In the genomic region with DNA sequence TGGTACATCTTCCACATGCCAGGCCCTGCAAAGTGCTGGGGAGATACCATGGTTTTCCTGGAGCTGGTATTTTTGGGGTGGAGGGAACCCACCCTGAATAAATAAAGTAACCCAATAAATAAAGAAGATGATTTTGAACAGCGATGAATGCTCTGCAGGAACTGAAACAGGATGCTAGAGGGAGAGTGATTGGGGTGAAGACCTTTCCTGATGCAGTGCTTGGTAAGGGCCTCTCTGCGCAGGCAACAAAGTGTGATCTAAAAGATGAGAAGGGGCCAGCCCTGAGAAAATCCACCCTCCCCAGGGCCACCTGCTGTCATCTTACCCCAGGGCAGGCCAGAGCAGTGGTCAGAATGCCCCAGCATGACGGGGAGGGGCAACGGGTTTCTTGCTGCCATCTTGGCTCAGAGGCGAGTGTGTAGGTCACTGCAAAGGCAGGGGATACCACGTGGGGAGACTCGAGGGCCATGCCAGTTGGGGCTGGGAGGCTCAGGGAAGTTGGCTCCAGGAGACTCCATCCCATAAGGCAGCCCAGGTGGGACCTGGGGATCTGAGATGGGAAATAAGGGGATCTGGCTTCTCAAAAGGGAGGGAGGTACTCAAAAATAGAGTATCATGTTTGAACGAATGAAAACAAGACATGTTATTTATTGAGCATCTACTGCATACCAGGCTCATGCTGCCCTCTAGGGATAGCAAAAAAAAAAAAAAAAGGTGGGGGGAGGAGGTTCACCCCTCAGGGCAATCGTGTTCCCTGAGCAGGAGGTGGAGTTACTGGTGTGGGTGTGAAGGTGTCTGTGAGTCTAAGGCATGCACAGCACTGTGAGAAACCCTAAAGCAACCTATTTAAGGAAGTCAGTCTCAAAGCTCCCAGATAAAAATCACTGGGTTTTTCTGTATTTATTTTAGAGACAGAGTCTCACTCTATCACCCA, we compare ENCODE assay signal across 10 cellular contexts.
A peak's percentile ranks its signal among the peaks of the same experiment; 100 is the strongest.
DNase-seq lines count a peak whose midpoint lies in the region; ATAC-seq and TF ChIP-seq lines count a peak whose summit lies in the region.
"Had no signal": no experiment of that assay in that cellular context is flagged by ENCODE, and none has a peak within 500 bp of the region (broad histone marks: within the 10 kb centered on the region; RNA-seq: fewer than 3 reads in every experiment).

No MANE protein-coding gene starts in this region.

- no peaks in the 10 kb centered on the region for H3F3A ChIP-seq in OCI-LY1 (ENCODE audit: insufficient read depth, low read length)

- DNase-seq in stimulated activated CD4-positive, alpha-beta T cell treated with anti-CD3 and anti-CD28 coated beads, Interleukin-2, amount 100 ng/mL, for 4 hours (ENCODE audit: low read depth), result peak; percentile 22
- DNase-seq in stimulated activated CD4-positive, alpha-beta T cell treated with anti-CD3 and anti-CD28 coated beads, Interleukin-2, amount 100 ng/mL, for 24 hours, result no peak
- peak; percentile 86 for DNase-seq in epithelial cell of esophagus (ENCODE audit: low read depth)
- no peak for DNase-seq in stimulated activated naive CD8-positive, alpha-beta T cell treated with anti-CD3 and anti-CD28 coated beads, Interleukin-15, amount 100 ng/mL, for 72 hours
- DNase-seq in DMS79 (lab: John Stamatoyannopoulos, UW), result no peak
- DNase-seq: naive thymus-derived CD8-positive, alpha-beta T cell had no signal

- H3K4me3 ChIP-seq in OCI-LY1 (ENCODE audit: low read depth, low read length, poor library complexity, severe bottlenecking) (no peak overlapping the region), epithelial cell of esophagus (ENCODE audit: low read length) (no peak overlapping the region)
- H3K4me3 ChIP-seq: esophagus muscularis mucosa had no signal

- no peaks in the 10 kb centered on the region for H3K9me2 ChIP-seq in OCI-LY1 (ENCODE audit: low read depth, low read length)

- H3K27me3 Mint-ChIP-seq in stimulated activated naive CD8-positive, alpha-beta T cell treated with anti-CD3 and anti-CD28 coated beads, Interleukin-15, amount 100 ng/mL, for 72 hours, result no peaks in the 10 kb centered on the region

- peak; percentile 27; the same call in 1 of the 2 replicates for TF ChIP-seq CTCF in OCI-LY1 (IDR thresholded peaks at IDR 0.05; ENCODE audit: low read length)
- peak; percentile 41 for TF ChIP-seq CTCF in epithelial cell of esophagus (IDR thresholded peaks at IDR 0.05; ENCODE audit: insufficient read depth, low read depth, low read length, missing control alignments)

- peak; percentile 83 for ATAC-seq in stimulated activated naive CD8-positive, alpha-beta T cell treated with anti-CD3 and anti-CD28 coated beads, Interleukin-15, amount 100 ng/mL, for 72 hours
- ATAC-seq in GM18517 (IDR thresholded peaks at IDR 0.05; ENCODE audit: unreplicated experiment) (no peak), GM18907 (IDR thresholded peaks at IDR 0.05; ENCODE audit: unreplicated experiment) (no peak)
- ATAC-seq: naive thymus-derived CD8-positive, alpha-beta T cell had no signal

- H3K9me3 Mint-ChIP-seq in stimulated activated naive CD8-positive, alpha-beta T cell treated with anti-CD3 and anti-CD28 coated beads, Interleukin-15, amount 100 ng/mL, for 72 hours, result no peaks in the 10 kb centered on the region
- H3K9me3 Mint-ChIP-seq: naive thymus-derived CD8-positive, alpha-beta T cell had no signal

- no peaks in the 10 kb centered on the region for H3K36me3 ChIP-seq in OCI-LY1 (ENCODE audit: insufficient read depth, low read length)
- H3K36me3 ChIP-seq: esophagus muscularis mucosa had no signal

- peaks cover 30% of the 10 kb centered on the region for H3K4me1 Mint-ChIP-seq in stimulated activated naive CD8-positive, alpha-beta T cell treated with anti-CD3 and anti-CD28 coated beads, Interleukin-15, amount 100 ng/mL, for 72 hours

- no peaks in the 10 kb centered on the region for H3K27me3 ChIP-seq in OCI-LY1 (ENCODE audit: insufficient read depth, low read length)
- H3K27me3 ChIP-seq: esophagus muscularis mucosa had no signal

- no peaks in the 10 kb centered on the region for H3K9me3 ChIP-seq in OCI-LY1 (ENCODE audit: low read length)
- H3K9me3 ChIP-seq: esophagus muscularis mucosa had no signal

- H3K27ac ChIP-seq in OCI-LY1 (ENCODE audit: low read depth, low read length, poor library complexity, severe bottlenecking), result no peak overlapping the region
- H3K27ac ChIP-seq: esophagus muscularis mucosa had no signal

- H3K4me1 ChIP-seq in OCI-LY1 (ENCODE audit: insufficient read depth, low read length, severe bottlenecking), result no peaks in the 10 kb centered on the region

- peak overlapping the region in 1 of 2 donors; percentile 22 for H3K27ac Mint-ChIP-seq in stimulated activated naive CD8-positive, alpha-beta T cell treated with anti-CD3 and anti-CD28 coated beads, Interleukin-15, amount 100 ng/mL, for 72 hours
- H3K27ac Mint-ChIP-seq: naive thymus-derived CD8-positive, alpha-beta T cell had no signal

- H3K9ac ChIP-seq in OCI-LY1 (ENCODE audit: low read length), result no peak overlapping the region

- H3K4me3 Mint-ChIP-seq in stimulated activated naive CD8-positive, alpha-beta T cell treated with anti-CD3 and anti-CD28 coated beads, Interleukin-15, amount 100 ng/mL, for 72 hours, result no peak overlapping the region
- H3K4me3 Mint-ChIP-seq: naive thymus-derived CD8-positive, alpha-beta T cell had no signal

- H3K4me2 ChIP-seq in OCI-LY1 (ENCODE audit: low read length), result no peak overlapping the region

- no peaks in the 10 kb centered on the region for H4K20me1 ChIP-seq in OCI-LY1 (ENCODE audit: insufficient read depth, low read length)

- no peaks in the 10 kb centered on the region for H3K79me2 ChIP-seq in OCI-LY1 (ENCODE audit: insufficient read depth, low read length)

- no peak overlapping the region for H2AFZ ChIP-seq in OCI-LY1 (ENCODE audit: low read length)

Comparison
In these comparisons a context has a peak if more than half of its experiments do, and no peak if none do; other contexts are left out.
1. DNase-seq: peak in stimulated activated CD4-positive, alpha-beta T cell treated with anti-CD3 and anti-CD28 coated beads, Interleukin-2, amount 100 ng/mL, for 4 hours (single experiment) and epithelial cell of esophagus (single experiment); none in stimulated activated CD4-positive, alpha-beta T cell treated with anti-CD3 and anti-CD28 coated beads, Interleukin-2, amount 100 ng/mL, for 24 hours (0 of 2), stimulated activated naive CD8-positive, alpha-beta T cell treated with anti-CD3 and anti-CD28 coated beads, Interleukin-15, amount 100 ng/mL, for 72 hours (0 of 2) and DMS79 (single experiment).